Comparison of ENCODE assay signal across 8 cellular contexts in genomic region chr12:122974274-122974891, GRCh38. TPM values are rescaled to one million over a fixed set of nuclear protein-coding genes. Genes with fewer than 3 reads are reported as not detected.
DNase-seq lines count a peak whose midpoint lies in the region; ATAC-seq and TF ChIP-seq lines count a peak whose summit lies in the region.

No MANE protein-coding gene starts in this region.

- TF ChIP-seq CTCF in DND-41 (IDR thresholded peaks at IDR 0.05; ENCODE audit: borderline replicate concordance, extremely low read depth, low read length, poor library complexity, severe bottlenecking) (no peak), Peyer's patch (IDR thresholded peaks at IDR 0.05) (no peak), esophagus squamous epithelium (IDR thresholded peaks at IDR 0.05) (peak in 1 of 6 experiments; percentile 25)

- intact Hi-C loops in esophagus squamous epithelium (cut with DNase I) = no loop called here

- WGBS in esophagus squamous epithelium, 2 donors = 0 to 1% methylated on average over 9 to 25 of the region's 32 CpGs

- H3K4me1 ChIP-seq in DND-41 (ENCODE audit: insufficient read depth, low read length) = peaks cover 47% of the 10 kb centered on the region
- H3K4me1 ChIP-seq in Peyer's patch = peaks cover 3 to 43% (median 9%) of the 10 kb centered on the region in 4 donors
- H3K4me1 ChIP-seq in esophagus squamous epithelium = peaks cover 26 to 48% (median 31%) of the 10 kb centered on the region in 3 donors
- H3K4me1 ChIP-seq in muscle layer of duodenum (ENCODE audit: control insufficient read depth in 1 of 2, insufficient read depth in 2 of 2, low read length in 2 of 2) = peaks cover 9 to 44% of the 10 kb centered on the region in 2 donors

- ATAC-seq in DND-41 (ENCODE audit: insufficient read depth, low read depth) (peak; percentile 84), GM21825 (IDR thresholded peaks at IDR 0.05; ENCODE audit: unreplicated experiment) (peak; percentile 72)

- TF ChIP-seq POLR2A in Peyer's patch (IDR thresholded peaks at IDR 0.05) (peak; percentile 76 to 88), esophagus squamous epithelium (IDR thresholded peaks at IDR 0.05) (peak in 1 of 4 donors; percentile 25)

- H3K27ac ChIP-seq in DND-41 (ENCODE audit: low read length) (peak overlapping the region; percentile 99), KOPT-K1 (ENCODE audit: low read depth, low read length, poor library complexity, severe bottlenecking) (peak overlapping the region; percentile 97), Peyer's patch (peak overlapping the region; percentile 96 to 99 (median 98)), esophagus squamous epithelium (peak overlapping the region; percentile 96 to 99 (median 98)), muscle layer of duodenum (ENCODE audit: low read length) (peak overlapping the region; percentile 94)

- H3K4me3 ChIP-seq in DND-41 (ENCODE audit: low read depth in 1 of 2, low read length in 2 of 2) (peak overlapping the region; percentile 29 to 82), Peyer's patch (peak overlapping the region; percentile 72 to 97 (median 88)), esophagus squamous epithelium (peak overlapping the region; percentile 59 to 91 (median 84)), muscle layer of duodenum (ENCODE audit: low read depth in 1 of 2, low read length in 2 of 2) (peak overlapping the region; percentile 98 to 100)

- H3K36me3 ChIP-seq in DND-41 (ENCODE audit: insufficient read depth, low read length) (peaks cover 28% of the 10 kb centered on the region), KOPT-K1 (ENCODE audit: insufficient read depth, low read length) (peaks cover 27% of the 10 kb centered on the region; the same call in 1 of the 2 replicates), Peyer's patch (peaks cover 0 to 8% (median 0%) of the 10 kb centered on the region in 3 donors), esophagus squamous epithelium (peaks cover 0 to 23% (median 0%) of the 10 kb centered on the region in 3 donors), muscle layer of duodenum (ENCODE audit: control insufficient read depth in 1 of 2, insufficient read depth in 2 of 2, low read length in 2 of 2) (peaks cover 0 to 14% of the 10 kb centered on the region in 2 donors)

- H3K9me3 ChIP-seq in DND-41 (ENCODE audit: insufficient read depth, low read length, severe bottlenecking) (no peaks in the 10 kb centered on the region), KOPT-K1 (ENCODE audit: insufficient read depth, low read length, poor library complexity, severe bottlenecking) (no peaks in the 10 kb centered on the region), Peyer's patch (no peaks in the 10 kb centered on the region), esophagus squamous epithelium (no peaks in the 10 kb centered on the region), muscle layer of duodenum (ENCODE audit: control insufficient read depth in 1 of 2, low read length in 2 of 2) (no peaks in the 10 kb centered on the region)

- peak overlapping the region; percentile 89 for H3K4me2 ChIP-seq in DND-41 (ENCODE audit: insufficient read depth, low read length)

- H3K27me3 ChIP-seq in DND-41 (ENCODE audit: insufficient read depth, low read length, poor library complexity) = no peaks in the 10 kb centered on the region
- H3K27me3 ChIP-seq in Peyer's patch = no peaks in the 10 kb centered on the region
- H3K27me3 ChIP-seq in esophagus squamous epithelium = no peaks in the 10 kb centered on the region
- H3K27me3 ChIP-seq in muscle layer of duodenum (ENCODE audit: low read depth, low read length) = no peaks in the 10 kb centered on the region

- 0 out of 2 replicates have a peak, but pooled peaks cover 6% of the 10 kb centered on the region for H4K20me1 ChIP-seq in DND-41 (ENCODE audit: insufficient read depth, low read length)

- H3K9ac ChIP-seq in DND-41 (ENCODE audit: low read depth, low read length) = peak overlapping the region; percentile 98

- H2AFZ ChIP-seq in DND-41 (ENCODE audit: low read depth, low read length) = peak overlapping the region; percentile 98

- peaks cover 40% of the 10 kb centered on the region for H3K79me2 ChIP-seq in DND-41 (ENCODE audit: insufficient read depth, low read length)

- peak; percentile 99 for DNase-seq in DND-41
- peak; percentile 99 to 100 (median 99) for DNase-seq in Peyer's patch
- peak; percentile 97 for DNase-seq in activated T-helper 1 cell treated with Interleukin-2 at 50 U/mL for 16 hours (ENCODE audit: low read depth)
- peak; percentile 97 for DNase-seq in esophagus squamous epithelium (lab: John Stamatoyannopoulos, UW)
- peak; percentile 99 for DNase-seq in stimulated activated CD8-positive, alpha-beta memory T cell treated with anti-CD3 and anti-CD28 coated beads, Interleukin-7, amount 100 ng/mL, for 24 hours (ENCODE audit: low read depth)

RNA-seq across cellular contexts. Expression of gene OGFOD2, which starts 0.7 kb away (rescaled TPM):
- total RNA-seq in Peyer's patch (10 to 100 TPM; 29.9 to 37.1 (median 31.4) TPM), esophagus squamous epithelium (10 to 100 TPM in 3 of 4 donors, 1 to 10 TPM in 1; 8.5 to 13.9 (median 11.3) TPM)

RNA-seq across cellular contexts. Expression of gene ARL6IP4, which starts 6.1 kb away (rescaled TPM):
- total RNA-seq in Peyer's patch (100 to 1,000 TPM; 155 to 216 (median 180) TPM), esophagus squamous epithelium (100 to 1,000 TPM in 3 of 4 donors, 10 to 100 TPM in 1; 84.2 to 212 (median 153) TPM)

RNA-seq across cellular contexts. Expression of gene ABCB9, which starts 8.1 kb away (rescaled TPM):
- total RNA-seq in Peyer's patch (10 to 100 TPM in 3 of 4 donors, 1 to 10 TPM in 1; 8.8 to 29.7 (median 17.4) TPM), esophagus squamous epithelium (1 to 10 TPM; 2.9 to 5.5 (median 3.3) TPM)

Comparison
In these comparisons a context has a peak if more than half of its experiments do, and no peak if none do; other contexts are left out.
1. Peak in every context shown above with its lines: DNase-seq, ATAC-seq, H3K4me3 ChIP-seq and H3K27ac ChIP-seq.